In the genomic region with DNA sequence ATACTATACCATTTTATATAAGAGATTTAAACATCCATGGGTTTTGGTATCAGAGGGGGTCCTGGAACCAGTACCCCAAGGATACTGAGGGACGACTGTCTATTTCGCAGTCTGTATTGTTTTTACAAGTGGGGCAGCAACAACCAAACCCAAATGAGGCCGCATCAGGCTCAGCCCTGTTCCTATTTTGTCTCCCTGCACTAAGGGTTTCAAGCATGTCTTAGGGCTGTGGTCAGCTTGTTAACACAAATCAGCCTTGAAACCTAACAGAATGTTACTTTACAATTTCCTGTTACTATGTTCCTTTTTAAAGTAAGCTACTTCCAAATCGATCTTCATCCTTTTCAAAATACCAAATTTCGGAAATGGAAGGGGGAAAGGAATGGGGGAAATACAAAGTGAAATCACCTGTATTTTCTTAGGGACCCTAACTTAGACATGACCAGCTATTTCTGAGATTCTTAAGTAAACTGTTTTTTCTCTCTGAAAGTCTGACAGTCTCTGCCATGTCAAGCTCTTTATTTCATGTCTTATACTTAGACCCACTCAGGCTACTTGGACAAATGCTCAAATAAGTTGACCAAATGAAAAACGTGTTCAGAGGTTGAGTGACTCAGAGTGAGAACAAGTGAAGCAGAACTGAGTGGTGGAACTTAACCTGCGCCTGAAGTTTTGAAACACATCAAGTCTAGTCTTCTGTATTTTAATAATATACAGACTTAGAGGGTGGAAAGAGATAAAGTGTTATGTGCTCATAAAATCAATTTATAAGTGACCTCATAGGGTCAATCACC, we compare ENCODE assay signal across 9 cellular contexts.
DNase-seq lines count a peak whose midpoint lies in the region; ATAC-seq and TF ChIP-seq lines count a peak whose summit lies in the region.
"Had no signal": no experiment of that assay in that cellular context is flagged by ENCODE, and none has a peak within 500 bp of the region (broad histone marks: within the 10 kb centered on the region; RNA-seq: fewer than 3 reads in every experiment).

No MANE protein-coding gene starts in this region.

- no peaks in the 10 kb centered on the region for H3K27me3 ChIP-seq in PC-3 (ENCODE audit: low read length)

- intact Hi-C loops in PC-3 (cut with micrococcal nuclease), result no loop called here

- no peaks in the 10 kb centered on the region for H3K9me3 ChIP-seq in PC-3 (ENCODE audit: low read length)

- POLR2A ChIA-PET in PC-3 (lab: Charles Lee; ENCODE audit: unreplicated experiment), result no interaction called here

- H3K36me3 Mint-ChIP-seq in activated T-cell treated with anti-CD3 and anti-CD28 coated beads, Interleukin-2, amount 50 U/mL, for 24 hours (ENCODE audit: low read depth), result peaks cover 43% of the 10 kb centered on the region
- no peaks in the 10 kb centered on the region for H3K36me3 Mint-ChIP-seq in naive B cell

- no peak for DNase-seq in activated T-cell treated with anti-CD3 and anti-CD28 coated beads, Interleukin-2, amount 50 U/mL, for 24 hours
- no peak for DNase-seq in activated T-cell treated with anti-CD3 and anti-CD28 coated beads, Interleukin-2, amount 50 U/mL, for 48 hours
- peak; percentile 23 for DNase-seq in PC-3
- peak; percentile 31 for DNase-seq in naive B cell
- DNase-seq in NCI-H146 treated with DMSO at 0.1 percent for 48 hours (lab: John Stamatoyannopoulos, UW; ENCODE audit: unreplicated experiment), result no peak
- DNase-seq in coronary artery (ENCODE audit: low spot score), result no peak
- no peak for DNase-seq in activated CD4-positive, CD25-positive, alpha-beta regulatory T cell (lab: John Stamatoyannopoulos, UW)

- H3K27ac ChIP-seq in PC-3 (ENCODE audit: low read length) (no peak overlapping the region), coronary artery (peak overlapping the region in 1 of 2 donors; percentile 13)
- H3K27ac ChIP-seq: C4-2B had no signal

- H3K36me3 ChIP-seq in PC-3 (ENCODE audit: low read depth, low read length), result no peaks in the 10 kb centered on the region

- BruUV-seq in PC-3 (replicated peaks; lab: Mats Ljungman, UMichigan), result no TSS peak

- no peaks in the 10 kb centered on the region for H3K9me2 ChIP-seq in PC-3 (replicated peaks; ENCODE audit: low read length)

- peak; percentile 89 for ATAC-seq in HG02884 (IDR thresholded peaks at IDR 0.05; ENCODE audit: unreplicated experiment)
- ATAC-seq in PC-3, result no peak
- peak; percentile 56 to 65 for ATAC-seq in naive B cell (ENCODE audit: low read depth in 2 of 2)

- H3F3A ChIP-seq in PC-3 (ENCODE audit: low read length, unreplicated experiment), result no peaks in the 10 kb centered on the region

- H3K4me2 ChIP-seq in PC-3 (ENCODE audit: low read length), result no peak overlapping the region

- CTCF ChIA-PET in PC-3 (lab: Charles Lee), result no interaction called here

- no peak for TF ChIP-seq CTCF in PC-3 (conservative IDR thresholded peaks at IDR 0.05; ENCODE audit: low read depth, low read length)
- no peak for TF ChIP-seq CTCF in coronary artery (IDR thresholded peaks at IDR 0.05)

- H3K4me3 Mint-ChIP-seq in activated T-cell treated with anti-CD3 and anti-CD28 coated beads, Interleukin-2, amount 50 U/mL, for 24 hours, result peak overlapping the region; percentile 18
- peak overlapping the region; percentile 60 to 89 (median 78) for H3K4me3 Mint-ChIP-seq in naive B cell

- H2AFZ ChIP-seq in PC-3 (ENCODE audit: low read length), result no peak overlapping the region

- H3K9ac ChIP-seq in PC-3 (ENCODE audit: low read length), result no peak overlapping the region

- H3K27ac Mint-ChIP-seq in activated T-cell treated with anti-CD3 and anti-CD28 coated beads, Interleukin-2, amount 50 U/mL, for 24 hours, result peak overlapping the region; percentile 91
- H3K27ac Mint-ChIP-seq in naive B cell, result peak overlapping the region; percentile 57 to 90 (median 80)

- no peak overlapping the region for H3K4me3 ChIP-seq in PC-3 (ENCODE audit: low read length)
- no peak overlapping the region for H3K4me3 ChIP-seq in coronary artery

- no peaks in the 10 kb centered on the region for H3K27me3 Mint-ChIP-seq in activated T-cell treated with anti-CD3 and anti-CD28 coated beads, Interleukin-2, amount 50 U/mL, for 24 hours
- H3K27me3 Mint-ChIP-seq in naive B cell, result no peaks in the 10 kb centered on the region

- H3K4me1 ChIP-seq in PC-3 (ENCODE audit: insufficient read depth, low read length), result 0 out of 2 replicates have a peak, but pooled peaks cover 4% of the 10 kb centered on the region

- H4K20me1 ChIP-seq in PC-3 (ENCODE audit: low read length), result no peaks in the 10 kb centered on the region

- peaks cover 40% of the 10 kb centered on the region for H3K4me1 Mint-ChIP-seq in activated T-cell treated with anti-CD3 and anti-CD28 coated beads, Interleukin-2, amount 50 U/mL, for 24 hours (ENCODE audit: low read depth)
- peaks cover 51 to 72% (median 62%) of the 10 kb centered on the region in 3 donors for H3K4me1 Mint-ChIP-seq in naive B cell

- peaks cover 8% of the 10 kb centered on the region for H3K9me3 Mint-ChIP-seq in activated T-cell treated with anti-CD3 and anti-CD28 coated beads, Interleukin-2, amount 50 U/mL, for 24 hours
- peaks cover 0 to 7% (median 4%) of the 10 kb centered on the region in 7 donors for H3K9me3 Mint-ChIP-seq in naive B cell

- no peaks in the 10 kb centered on the region for H3K79me2 ChIP-seq in PC-3 (ENCODE audit: low read length)

Comparison
In these comparisons a context has a peak if more than half of its experiments do, and no peak if none do; other contexts are left out.
1. DNase-seq: peak in PC-3 (single experiment) and naive B cell (single experiment); none in activated T-cell treated with anti-CD3 and anti-CD28 coated beads, Interleukin-2, amount 50 U/mL, for 24 hours (single experiment), activated T-cell treated with anti-CD3 and anti-CD28 coated beads, Interleukin-2, amount 50 U/mL, for 48 hours (0 of 2), NCI-H146 treated with DMSO at 0.1 percent for 48 hours (single experiment), coronary artery (single experiment) and activated CD4-positive, CD25-positive, alpha-beta regulatory T cell (0 of 4).